ENCODE assay signal across 1 cellular context in the genomic region with DNA sequence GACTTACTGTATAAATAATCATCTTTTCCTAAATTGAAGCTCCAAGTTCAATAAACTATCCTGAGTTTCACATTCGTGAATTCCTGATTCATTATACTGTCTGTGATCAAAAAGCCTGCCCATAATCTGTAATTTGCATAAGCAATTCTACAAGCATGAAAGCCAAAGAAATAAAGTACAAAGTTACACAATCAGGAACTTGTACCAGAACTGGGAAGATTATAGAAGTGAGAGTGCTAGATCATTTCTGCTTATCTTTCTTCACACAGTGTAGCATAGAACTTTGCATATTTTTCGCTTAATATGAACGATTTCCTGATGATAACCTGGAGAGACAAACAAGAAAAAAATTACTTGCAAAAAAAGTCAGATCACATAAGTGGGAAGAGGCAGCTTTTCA.
TF ChIP-seq lines count a peak whose summit lies in the region.

No MANE protein-coding gene starts in this region.

TF ChIP-seq in HepG2, 621 proteins besides CTCF, POLR2A, EP300 and RAD21 (continued from another document):
- TF ChIP-seq, protein P1, sequence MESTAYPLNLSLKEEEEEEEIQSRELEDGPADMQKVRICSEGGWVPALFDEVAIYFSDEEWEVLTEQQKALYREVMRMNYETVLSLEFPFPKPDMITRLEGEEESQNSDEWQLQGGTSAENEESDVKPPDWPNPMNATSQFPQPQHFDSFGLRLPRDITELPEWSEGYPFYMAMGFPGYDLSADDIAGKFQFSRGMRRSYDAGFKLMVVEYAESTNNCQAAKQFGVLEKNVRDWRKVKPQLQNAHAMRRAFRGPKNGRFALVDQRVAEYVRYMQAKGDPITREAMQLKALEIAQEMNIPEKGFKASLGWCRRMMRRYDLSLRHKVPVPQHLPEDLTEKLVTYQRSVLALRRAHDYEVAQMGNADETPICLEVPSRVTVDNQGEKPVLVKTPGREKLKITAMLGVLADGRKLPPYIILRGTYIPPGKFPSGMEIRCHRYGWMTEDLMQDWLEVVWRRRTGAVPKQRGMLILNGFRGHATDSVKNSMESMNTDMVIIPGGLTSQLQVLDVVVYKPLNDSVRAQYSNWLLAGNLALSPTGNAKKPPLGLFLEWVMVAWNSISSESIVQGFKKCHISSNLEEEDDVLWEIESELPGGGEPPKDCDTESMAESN (CRISPR knock-in tag; conservative IDR thresholded peaks at IDR 0.05) = no peak
- TF ChIP-seq ZNF205 (CRISPR knock-in tag; IDR thresholded peaks at IDR 0.05) = no peak
